ENCODE assay signal across 9 cellular contexts in genomic region chr7:48875300-48875916, GRCh38. TPM values are rescaled to one million over a fixed set of nuclear protein-coding genes. Genes with fewer than 3 reads are reported as not detected.
DNase-seq lines count a peak whose midpoint lies in the region; ATAC-seq, FAIRE-seq and TF ChIP-seq lines count a peak whose summit lies in the region.
"Had no signal": no experiment of that assay in that cellular context is flagged by ENCODE, and none has a peak within 500 bp of the region (broad histone marks: within the 10 kb centered on the region; RNA-seq: fewer than 3 reads in every experiment).

No MANE protein-coding gene starts in this region.

- H3K4me1 ChIP-seq in kidney (ENCODE audit: control insufficient read depth in 1 of 2, insufficient read depth in 1 of 2, low read depth in 1 of 2, low read length in 2 of 2) = no peaks in the 10 kb centered on the region

- H3K36me3 ChIP-seq in kidney (ENCODE audit: control insufficient read depth in 1 of 2, insufficient read depth in 2 of 2, low read length in 2 of 2) = no peaks in the 10 kb centered on the region

- H3K27me3 Mint-ChIP-seq in Calu3 (ENCODE audit: unreplicated experiment) = no peaks in the 10 kb centered on the region
- H3K27me3 Mint-ChIP-seq in activated CD8-positive, alpha-beta T cell treated with anti-CD3 and anti-CD28 coated beads, Interleukin-2, amount 10 ng/mL, durations not matched to agents 7 days and 5 days (ENCODE audit: low read depth) = no peaks in the 10 kb centered on the region
- H3K27me3 Mint-ChIP-seq in activated CD8-positive, alpha-beta memory T cell treated with anti-CD3 and anti-CD28 coated beads, Interleukin-2, amount 10 ng/mL, durations not matched to agents 7 days and 5 days = no peaks in the 10 kb centered on the region
- H3K27me3 Mint-ChIP-seq: central memory CD8-positive, alpha-beta T cell had no signal

- POLR2A ChIA-PET in activated CD8-positive, alpha-beta T cell treated with anti-CD3 and anti-CD28 coated beads, Interleukin-2, amount 10 ng/mL, durations not matched to agents 7 days and 5 days (lab: Charles Lee) = no interaction called here

- no peaks in the 10 kb centered on the region for H3K9me3 Mint-ChIP-seq in Calu3 (ENCODE audit: low read depth, unreplicated experiment)
- no peaks in the 10 kb centered on the region for H3K9me3 Mint-ChIP-seq in activated CD8-positive, alpha-beta T cell treated with anti-CD3 and anti-CD28 coated beads, Interleukin-2, amount 10 ng/mL, durations not matched to agents 7 days and 5 days (ENCODE audit: insufficient read depth)
- no peaks in the 10 kb centered on the region for H3K9me3 Mint-ChIP-seq in activated CD8-positive, alpha-beta memory T cell treated with anti-CD3 and anti-CD28 coated beads, Interleukin-2, amount 10 ng/mL, durations not matched to agents 7 days and 5 days (ENCODE audit: low read depth)

- CTCF ChIA-PET in Calu3 (lab: Charles Lee) = no interaction called here
- CTCF ChIA-PET in activated CD8-positive, alpha-beta T cell treated with anti-CD3 and anti-CD28 coated beads, Interleukin-2, amount 10 ng/mL, durations not matched to agents 7 days and 5 days (lab: Charles Lee) = no interaction called here
- CTCF ChIA-PET in activated CD8-positive, alpha-beta memory T cell treated with anti-CD3 and anti-CD28 coated beads, Interleukin-2, amount 10 ng/mL, durations not matched to agents 7 days and 5 days (lab: Charles Lee) = no interaction called here

- TF ChIP-seq CTCF in Calu3 (IDR thresholded peaks at IDR 0.05; ENCODE audit: unreplicated experiment) (peak; percentile 58), LNCaP clone FGC (IDR thresholded peaks at IDR 0.05; ENCODE audit: control insufficient read depth, extremely low read depth, insufficient read depth) (peak; percentile 96), kidney (IDR thresholded peaks at IDR 0.05; ENCODE audit: borderline replicate concordance, extremely low read depth, insufficient read depth) (peak; percentile 40)

- H3K4me3 ChIP-seq in LNCaP clone FGC (ENCODE audit: low read depth, low read length) = no peak overlapping the region
- H3K4me3 ChIP-seq in kidney (ENCODE audit: low read length in 2 of 2) = no peak overlapping the region

- intact Hi-C loops in Calu3 (cut with micrococcal nuclease; ENCODE audit: unreplicated experiment) = loop anchor here (1.0 to 10.0 kb wide), 5 partner anchors 451 to 979 kb away; no protein-coding TSS in a partner anchor
- intact Hi-C loops in kidney (cut with DNase I) = no loop called here

- no peak overlapping the region for H3K27ac Mint-ChIP-seq in Calu3 (ENCODE audit: unreplicated experiment)
- no peak overlapping the region for H3K27ac Mint-ChIP-seq in activated CD8-positive, alpha-beta T cell treated with anti-CD3 and anti-CD28 coated beads, Interleukin-2, amount 10 ng/mL, durations not matched to agents 7 days and 5 days
- no peak overlapping the region for H3K27ac Mint-ChIP-seq in activated CD8-positive, alpha-beta memory T cell treated with anti-CD3 and anti-CD28 coated beads, Interleukin-2, amount 10 ng/mL, durations not matched to agents 7 days and 5 days

- BruUV-seq in Calu3 (replicated peaks; lab: Mats Ljungman, UMichigan) = no TSS peak

- no peak overlapping the region for H3K4me3 Mint-ChIP-seq in Calu3 (ENCODE audit: low read depth, unreplicated experiment)
- H3K4me3 Mint-ChIP-seq in activated CD8-positive, alpha-beta T cell treated with anti-CD3 and anti-CD28 coated beads, Interleukin-2, amount 10 ng/mL, durations not matched to agents 7 days and 5 days = no peak overlapping the region
- no peak overlapping the region for H3K4me3 Mint-ChIP-seq in activated CD8-positive, alpha-beta memory T cell treated with anti-CD3 and anti-CD28 coated beads, Interleukin-2, amount 10 ng/mL, durations not matched to agents 7 days and 5 days
- H3K4me3 Mint-ChIP-seq: central memory CD8-positive, alpha-beta T cell had no signal

- H3K9ac ChIP-seq in kidney (ENCODE audit: low read length in 2 of 2) = no peak overlapping the region

- no peak overlapping the region for H3K27ac ChIP-seq in kidney (ENCODE audit: low read depth in 2 of 2, low read length in 2 of 2)

- peak; percentile 44 for ATAC-seq in activated CD8-positive, alpha-beta T cell treated with anti-CD3 and anti-CD28 coated beads, Interleukin-2, amount 10 ng/mL, durations not matched to agents 7 days and 5 days
- ATAC-seq in GM19463 (IDR thresholded peaks at IDR 0.05; ENCODE audit: unreplicated experiment) = no peak
- ATAC-seq in activated CD8-positive, alpha-beta memory T cell treated with anti-CD3 and anti-CD28 coated beads, Interleukin-2, amount 10 ng/mL, durations not matched to agents 7 days and 5 days = no peak

- no peak for FAIRE-seq in kidney (lab: Jason Lieb, UNC)

- no peaks in the 10 kb centered on the region for H3K9me3 ChIP-seq in kidney (ENCODE audit: control insufficient read depth in 1 of 2, low read length in 2 of 2)

- peaks cover 8% of the 10 kb centered on the region for H3K4me1 Mint-ChIP-seq in Calu3 (ENCODE audit: low read depth, unreplicated experiment)
- H3K4me1 Mint-ChIP-seq in activated CD8-positive, alpha-beta T cell treated with anti-CD3 and anti-CD28 coated beads, Interleukin-2, amount 10 ng/mL, durations not matched to agents 7 days and 5 days (ENCODE audit: low read depth) = no peaks in the 10 kb centered on the region
- no peaks in the 10 kb centered on the region for H3K4me1 Mint-ChIP-seq in activated CD8-positive, alpha-beta memory T cell treated with anti-CD3 and anti-CD28 coated beads, Interleukin-2, amount 10 ng/mL, durations not matched to agents 7 days and 5 days
- H3K4me1 Mint-ChIP-seq: central memory CD8-positive, alpha-beta T cell had no signal

- H3K36me3 Mint-ChIP-seq in Calu3 (ENCODE audit: insufficient read depth, unreplicated experiment) = no peaks in the 10 kb centered on the region
- no peaks in the 10 kb centered on the region for H3K36me3 Mint-ChIP-seq in activated CD8-positive, alpha-beta T cell treated with anti-CD3 and anti-CD28 coated beads, Interleukin-2, amount 10 ng/mL, durations not matched to agents 7 days and 5 days (ENCODE audit: low read depth)
- no peaks in the 10 kb centered on the region for H3K36me3 Mint-ChIP-seq in activated CD8-positive, alpha-beta memory T cell treated with anti-CD3 and anti-CD28 coated beads, Interleukin-2, amount 10 ng/mL, durations not matched to agents 7 days and 5 days

- DNase-seq in Calu3 = peak; percentile 71
- peak; percentile 26 for DNase-seq in LNCaP clone FGC (ENCODE audit: low read depth)
- peak; percentile 26 for DNase-seq in activated CD8-positive, alpha-beta T cell treated with anti-CD3 and anti-CD28 coated beads, Interleukin-2, amount 10 ng/mL, durations not matched to agents 7 days and 5 days
- peak; percentile 70 for DNase-seq in kidney
- DNase-seq in NCI-H146 treated with DMSO at 0.1 percent for 48 hours (lab: John Stamatoyannopoulos, UW; ENCODE audit: unreplicated experiment) = no peak
- no peak for DNase-seq in activated CD8-positive, alpha-beta memory T cell treated with anti-CD3 and anti-CD28 coated beads, Interleukin-2, amount 10 ng/mL, durations not matched to agents 7 days and 5 days
- no peak for DNase-seq in 8988T

RNA-seq across cellular contexts. Expression of gene CDC14C, which starts 48.9 kb away (rescaled TPM):
- total RNA-seq in Calu3 (2022) = 0.24 TPM in 1 of 2 replicates, not detected in the other
- total RNA-seq in activated CD8-positive, alpha-beta T cell treated with anti-CD3 and anti-CD28 coated beads, Interleukin-2, amount 10 ng/mL, durations not matched to agents 7 days and 5 days = not detected
- not detected for total RNA-seq in kidney
- not detected for polyA plus RNA-seq in kidney (ENCODE audit: insufficient read depth, low read depth, low replicate concordance)
- not detected for total RNA-seq in activated CD8-positive, alpha-beta memory T cell treated with anti-CD3 and anti-CD28 coated beads, Interleukin-2, amount 10 ng/mL, durations not matched to agents 7 days and 5 days

Comparison
In these comparisons a context has a peak if more than half of its experiments do, and no peak if none do; other contexts are left out.
1. DNase-seq: peak in Calu3 (single experiment), LNCaP clone FGC (single experiment), activated CD8-positive, alpha-beta T cell treated with anti-CD3 and anti-CD28 coated beads, Interleukin-2, amount 10 ng/mL, durations not matched to agents 7 days and 5 days (single experiment) and kidney (single experiment); none in NCI-H146 treated with DMSO at 0.1 percent for 48 hours (single experiment), activated CD8-positive, alpha-beta memory T cell treated with anti-CD3 and anti-CD28 coated beads, Interleukin-2, amount 10 ng/mL, durations not matched to agents 7 days and 5 days (single experiment) and 8988T (single experiment).
2. CTCF ChIP-seq: peak in every context shown above with its lines; median percentile 96 in LNCaP clone FGC; 58 in Calu3; 40 in kidney.